In genomic region chr6:139335447-139336210, GRCh38 we compare ENCODE assay signal across 21 cellular contexts. TPM values are rescaled to one million over a fixed set of nuclear protein-coding genes. Genes with fewer than 3 reads are reported as not detected.
A peak's percentile ranks its signal among the peaks of the same experiment; 100 is the strongest.
DNase-seq lines count a peak whose midpoint lies in the region; ATAC-seq and TF ChIP-seq lines count a peak whose summit lies in the region.
"Had no signal": no experiment of that assay in that cellular context is flagged by ENCODE, and none has a peak within 500 bp of the region (broad histone marks: within the 10 kb centered on the region; RNA-seq: fewer than 3 reads in every experiment).

No MANE protein-coding gene starts in this region.

- H3K27me3 Mint-ChIP-seq in nephron progenitor cell (ENCODE audit: low read depth, poor library complexity), result no peaks in the 10 kb centered on the region
- no peaks in the 10 kb centered on the region for H3K27me3 Mint-ChIP-seq in CD8-positive, alpha-beta T cell (ENCODE audit: low read depth)

- ATAC-seq in right cardiac atrium, result no peak
- ATAC-seq in psoas muscle, result no peak
- no peak for ATAC-seq in upper lobe of right lung
- no peak for ATAC-seq in CD8-positive, alpha-beta T cell
- ATAC-seq: HCT116 had no signal

- TF ChIP-seq CTCF in left ventricle myocardium inferior (IDR thresholded peaks at IDR 0.05; ENCODE audit: borderline replicate concordance), result no peak
- no peak for TF ChIP-seq CTCF in psoas muscle (IDR thresholded peaks at IDR 0.05)
- no peak for TF ChIP-seq CTCF in upper lobe of right lung (IDR thresholded peaks at IDR 0.05)
- no peak for TF ChIP-seq CTCF in nephron progenitor cell (IDR thresholded peaks at IDR 0.05)
- no peak for TF ChIP-seq CTCF in CD8-positive, alpha-beta T cell (IDR thresholded peaks at IDR 0.05)

- POLR2A ChIA-PET in CD8-positive, alpha-beta T cell (lab: Charles Lee), result interaction anchor here (1.7 kb wide), 1 partner anchor 12 kb away, joined by 10 read pairs; no protein-coding TSS in a partner anchor

- H3K27ac ChIP-seq in left ventricle myocardium inferior (replicated peaks), result peak overlapping the region; percentile 64
- no peak overlapping the region for H3K27ac ChIP-seq in right cardiac atrium (ENCODE audit: low read length)
- H3K27ac ChIP-seq in esophagus (ENCODE audit: low read depth in 2 of 2, low read length in 1 of 2), result peak overlapping the region; percentile 10 to 69
- peak overlapping the region; percentile 77 for H3K27ac ChIP-seq in psoas muscle
- H3K27ac ChIP-seq in upper lobe of right lung, result peak overlapping the region; percentile 20
- no peak overlapping the region for H3K27ac ChIP-seq in CD8-positive, alpha-beta T cell (ENCODE audit: low read depth, low read length)
- H3K27ac ChIP-seq: BLaER1, ovary had no signal

- H3K36me3 ChIP-seq in left ventricle myocardium inferior, result no peaks in the 10 kb centered on the region
- H3K36me3 ChIP-seq in esophagus (ENCODE audit: control insufficient read depth in 2 of 2, insufficient read depth in 2 of 2, low read length in 1 of 2), result no peaks in the 10 kb centered on the region
- no peaks in the 10 kb centered on the region for H3K36me3 ChIP-seq in psoas muscle (ENCODE audit: insufficient read depth in 1 of 2, low read depth in 1 of 2)
- no peaks in the 10 kb centered on the region for H3K36me3 ChIP-seq in upper lobe of right lung
- H3K36me3 ChIP-seq in CD8-positive, alpha-beta T cell (ENCODE audit: insufficient read depth, low read length), result no peaks in the 10 kb centered on the region
- H3K36me3 ChIP-seq: BLaER1, left lung, ovary, thyroid gland had no signal

- CTCF ChIA-PET in CD8-positive, alpha-beta T cell (lab: Charles Lee), result interaction anchor here (0.5 to 1.5 kb wide), 4 partner anchors 8 to 116 kb away, joined by 3 to 4 read pairs (median 3); no protein-coding TSS in a partner anchor

- 91% methylated on average over 5 of the region's 5 CpGs for WGBS in right cardiac atrium
- WGBS in esophagus, 2 donors, result 48 to 66% methylated on average over 5 of the region's 5 CpGs
- WGBS in psoas muscle, 3 donors, result 89 to 94% (median 90%) methylated on average over 5 of the region's 5 CpGs

- intact Hi-C loops in left ventricle myocardium inferior (cut with micrococcal nuclease) (no loop called here), right cardiac atrium (cut with DNase I) (no loop called here), psoas muscle (cut with DNase I) (loop anchor here in 1 of 2 donors (5.0 kb wide), 1 partner anchor 38 kb away; no protein-coding TSS in a partner anchor), upper lobe of right lung (cut with DNase I) (no loop called here)
- intact Hi-C loops in CD8-positive, alpha-beta T cell (cut with DNase I, micrococcal nuclease), result loop anchor here in 1 of 2 experiments (5.0 kb wide), 1 partner anchor 347 kb away; no protein-coding TSS in a partner anchor

- no peak overlapping the region for H3K4me3 Mint-ChIP-seq in nephron progenitor cell
- no peak overlapping the region for H3K4me3 Mint-ChIP-seq in CD8-positive, alpha-beta T cell

- no peak for DNase-seq in left ventricle myocardium inferior
- no peak for DNase-seq in right cardiac atrium
- DNase-seq in psoas muscle, result no peak
- no peak for DNase-seq in upper lobe of right lung
- no peak for DNase-seq in nephron progenitor cell
- DNase-seq in CD8-positive, alpha-beta T cell, result no peak
- no peak for DNase-seq in activated CD4-positive, alpha-beta T cell treated with anti-CD3 and anti-CD28 coated beads for 48 hours
- DNase-seq: activated CD4-positive, alpha-beta T cell treated with anti-CD3 and anti-CD28 coated beads for 4 hours; activated CD8-positive, alpha-beta memory T cell treated with anti-CD3 and anti-CD28 coated beads, Interleukin-2, amount 50 U/mL, for 4 hours; activated gamma-delta T cell; amygdala; effector memory CD4-positive, alpha-beta T cell; left lung; NCI-H526 treated with DMSO at 0.1 percent for 48 hours; small intestine; stimulated activated CD8-positive, alpha-beta memory T cell treated with anti-CD3 and anti-CD28 coated beads, Interleukin-4, amount 100 ng/mL, for 48 hours had no signal

- H3K4me3 ChIP-seq in left ventricle myocardium inferior (no peak overlapping the region), right cardiac atrium (ENCODE audit: low read length) (no peak overlapping the region), esophagus (ENCODE audit: low read depth in 1 of 2, low read length in 2 of 2) (no peak overlapping the region), psoas muscle (no peak overlapping the region), upper lobe of right lung (no peak overlapping the region)
- no peak overlapping the region for H3K4me3 ChIP-seq in CD8-positive, alpha-beta T cell (ENCODE audit: low read depth, low read length)
- H3K4me3 ChIP-seq: BLaER1, left lung, ovary, thyroid gland had no signal

- H3K4me1 ChIP-seq in left ventricle myocardium inferior (peaks cover 7% of the 10 kb centered on the region), right cardiac atrium (ENCODE audit: control insufficient read depth, insufficient read depth, low read length) (no peaks in the 10 kb centered on the region), esophagus (ENCODE audit: control insufficient read depth in 2 of 2, insufficient read depth in 2 of 2, low read length in 1 of 2) (no peaks in the 10 kb centered on the region), psoas muscle (peaks cover 48% of the 10 kb centered on the region), upper lobe of right lung (peaks cover 21% of the 10 kb centered on the region)
- H3K4me1 ChIP-seq in CD8-positive, alpha-beta T cell (ENCODE audit: insufficient read depth, low read length), result no peaks in the 10 kb centered on the region

- no peaks in the 10 kb centered on the region for H3K27me3 ChIP-seq in left ventricle myocardium inferior (ENCODE audit: low read depth)
- no peaks in the 10 kb centered on the region for H3K27me3 ChIP-seq in right cardiac atrium (ENCODE audit: control insufficient read depth, insufficient read depth)
- no peaks in the 10 kb centered on the region for H3K27me3 ChIP-seq in esophagus (ENCODE audit: control insufficient read depth in 1 of 2, insufficient read depth in 2 of 2, low read length in 2 of 2)
- no peaks in the 10 kb centered on the region for H3K27me3 ChIP-seq in psoas muscle (ENCODE audit: insufficient read depth in 3 of 3, low read length in 2 of 3)
- no peaks in the 10 kb centered on the region for H3K27me3 ChIP-seq in upper lobe of right lung
- H3K27me3 ChIP-seq in CD8-positive, alpha-beta T cell (ENCODE audit: insufficient read depth, low read length), result no peaks in the 10 kb centered on the region
- H3K27me3 ChIP-seq: BLaER1, left lung, ovary, thyroid gland had no signal

- H3K9me3 Mint-ChIP-seq in nephron progenitor cell, result peaks cover 8% of the 10 kb centered on the region
- no peaks in the 10 kb centered on the region for H3K9me3 Mint-ChIP-seq in CD8-positive, alpha-beta T cell

- no peaks in the 10 kb centered on the region for H3K4me1 Mint-ChIP-seq in nephron progenitor cell
- H3K4me1 Mint-ChIP-seq in CD8-positive, alpha-beta T cell (ENCODE audit: low read depth), result peaks cover 4% of the 10 kb centered on the region

- H3K27ac Mint-ChIP-seq in nephron progenitor cell, result no peak overlapping the region
- no peak overlapping the region for H3K27ac Mint-ChIP-seq in CD8-positive, alpha-beta T cell

- H3K9me3 ChIP-seq in left ventricle myocardium inferior (replicated peaks) (no peaks in the 10 kb centered on the region), right cardiac atrium (ENCODE audit: control insufficient read depth, low read length) (no peaks in the 10 kb centered on the region), esophagus (ENCODE audit: control insufficient read depth in 2 of 2, insufficient read depth in 1 of 2, low read depth in 1 of 2, low read length in 1 of 2) (no peaks in the 10 kb centered on the region), psoas muscle (no peaks in the 10 kb centered on the region), upper lobe of right lung (no peaks in the 10 kb centered on the region)
- H3K9me3 ChIP-seq in CD8-positive, alpha-beta T cell (ENCODE audit: low read length), result no peaks in the 10 kb centered on the region
- H3K9me3 ChIP-seq: BLaER1, left lung, ovary, thyroid gland had no signal

- H3K36me3 Mint-ChIP-seq in nephron progenitor cell (ENCODE audit: low read depth), result no peaks in the 10 kb centered on the region
- no peaks in the 10 kb centered on the region for H3K36me3 Mint-ChIP-seq in CD8-positive, alpha-beta T cell

RNA-seq across cellular contexts. Expression of gene CITED2, which starts 38.8 kb away (rescaled TPM):
- 105 TPM for total RNA-seq in left ventricle myocardium inferior
- total RNA-seq in right cardiac atrium, result 100 to 1,000 TPM in 3 of 4 donors, 10 to 100 TPM in 1; 67.9 to 138 (median 113) TPM
- polyA plus RNA-seq in right cardiac atrium, result 35.7 TPM
- polyA plus RNA-seq in esophagus, result 10 to 100 TPM; 20.3 to 29.5 TPM
- 100 to 1,000 TPM in 2 of 4 donors, 10 to 100 TPM in 2; 33.8 to 154 (median 76.3) TPM for total RNA-seq in psoas muscle
- 100 to 1,000 TPM in 2 of 3 donors, 10 to 100 TPM in 1; 15.3 to 414 (median 230) TPM for polyA plus RNA-seq in psoas muscle
- total RNA-seq in upper lobe of right lung, result 278 TPM
- total RNA-seq in CD8-positive, alpha-beta T cell, result 100 to 1,000 TPM; 138 to 141 TPM

RNA-seq across cellular contexts. Expression of gene TXLNB, which starts 43.8 kb away (rescaled TPM):
- total RNA-seq in left ventricle myocardium inferior (137 TPM), right cardiac atrium (100 to 1,000 TPM in 2 of 4 donors, 10 to 100 TPM in 2; 66.0 to 136 (median 103) TPM), psoas muscle (100 to 1,000 TPM; 128 to 230 (median 158) TPM), upper lobe of right lung (1.3 TPM)
- polyA plus RNA-seq in right cardiac atrium (48.7 TPM), esophagus (under 1 TPM; 0.14 to 0.16 TPM), psoas muscle (10 to 100 TPM in 2 of 3 donors, 1 to 10 TPM in 1; 1.8 to 40.7 (median 32.1) TPM)
- total RNA-seq in CD8-positive, alpha-beta T cell, result under 1 TPM; 0.22 to 0.72 TPM

Comparison
In these comparisons a context has a peak if more than half of its experiments do, and no peak if none do; other contexts are left out.
1. H3K27ac ChIP-seq: peak in left ventricle myocardium inferior (single experiment), esophagus (2 of 2), psoas muscle (single experiment) and upper lobe of right lung (single experiment); none in right cardiac atrium (single experiment) and CD8-positive, alpha-beta T cell (single experiment).
2. RNA of gene TXLNB, which starts 43.8 kb away (total RNA-seq): 128 to 230 TPM in psoas muscle, 137 TPM in left ventricle myocardium inferior (single experiment) and 66.0 to 136 TPM in right cardiac atrium; 1.3 TPM in upper lobe of right lung (single experiment) and 0.22 to 0.72 TPM in CD8-positive, alpha-beta T cell; every median in the first group is over 10 times any median in the second.